9 cellular contexts compared by ENCODE assay signal in genomic region chr15:101489236-101489632, GRCh38. TPM values are rescaled to one million over a fixed set of nuclear protein-coding genes. Genes with fewer than 3 reads are reported as not detected.
A peak's percentile ranks its signal among the peaks of the same experiment; 100 is the strongest.
DNase-seq lines count a peak whose midpoint lies in the region; ATAC-seq and TF ChIP-seq lines count a peak whose summit lies in the region.
"Had no signal": no experiment of that assay in that cellular context is flagged by ENCODE, and none has a peak within 500 bp of the region (broad histone marks: within the 10 kb centered on the region; RNA-seq: fewer than 3 reads in every experiment).

No MANE protein-coding gene starts in this region.

- H3K9me3 Mint-ChIP-seq in glutamatergic neuron (ENCODE audit: unreplicated experiment) = peaks cover 8% of the 10 kb centered on the region
- no peaks in the 10 kb centered on the region for H3K9me3 Mint-ChIP-seq in stimulated activated effector memory CD8-positive, alpha-beta T cell treated with anti-CD3 and anti-CD28 coated beads, Interleukin-12 subunit alpha, Interleukin-12 subunit beta, amount 100 ng/mL, for 72 hours

- peak overlapping the region in 1 of 2 experiments; percentile 43; a peak in 2 of 4 replicates for H3K4me3 ChIP-seq in SK-N-SH (ENCODE audit: low read depth in 2 of 2, low read length in 1 of 2)
- peak overlapping the region; percentile 10 for H3K4me3 ChIP-seq in NT2/D1 (ENCODE audit: insufficient read length, low read depth)

- TF ChIP-seq RAD21 in SK-N-SH (IDR thresholded peaks at IDR 0.05; ENCODE audit: low read length) = no peak

- POLR2A ChIA-PET in SK-N-SH (lab: Yijun Ruan, JAX) = no interaction called here

- H3K9ac ChIP-seq in SK-N-SH (no peak overlapping the region), NT2/D1 (ENCODE audit: insufficient read length, low read depth) (no peak overlapping the region)
- H3K9ac ChIP-seq: parathyroid adenoma had no signal

- no peaks in the 10 kb centered on the region for H4K20me1 ChIP-seq in SK-N-SH (ENCODE audit: insufficient read depth)

- H3K9me2 ChIP-seq in SK-N-SH = no peaks in the 10 kb centered on the region

- CTCF ChIA-PET in SK-N-SH (lab: Yijun Ruan, JAX) = interaction anchor here (1.2 to 1.7 kb wide), 2 partner anchors 150 to 189 kb away, joined by 3 to 5 read pairs; no protein-coding TSS in a partner anchor

- no peak; the same call in 2 of the 3 replicates for ATAC-seq in SK-N-SH treated with all-trans-retinoic acid at 6 μM for 48 hours
- ATAC-seq in stimulated activated effector memory CD8-positive, alpha-beta T cell treated with anti-CD3 and anti-CD28 coated beads, Interleukin-12 subunit alpha, Interleukin-12 subunit beta, amount 100 ng/mL, for 72 hours = peak; percentile 49
- ATAC-seq in HG03196 (IDR thresholded peaks at IDR 0.05; ENCODE audit: unreplicated experiment) = no peak
- no peak for ATAC-seq in GM18517 (IDR thresholded peaks at IDR 0.05; ENCODE audit: unreplicated experiment)
- ATAC-seq in GM21786 (IDR thresholded peaks at IDR 0.05; ENCODE audit: unreplicated experiment) = no peak

- TF ChIP-seq CTCF in SK-N-SH (IDR thresholded peaks at IDR 0.05) (no peak), glutamatergic neuron (IDR thresholded peaks at IDR 0.05; ENCODE audit: partially characterized antibody, unreplicated experiment) (no peak)

- H3K27me3 Mint-ChIP-seq in glutamatergic neuron (ENCODE audit: unreplicated experiment) = peaks cover 9% of the 10 kb centered on the region

- WGBS in SK-N-SH (ENCODE audit: low lambda C conversion rate) = 0% methylated on average over 12 of the region's 70 CpGs

- H3K27me3 ChIP-seq in SK-N-SH (ENCODE audit: insufficient read depth) (no peaks in the 10 kb centered on the region), NT2/D1 (ENCODE audit: insufficient read depth, insufficient read length) (peaks cover 28% of the 10 kb centered on the region)

- H3K36me3 ChIP-seq in SK-N-SH (replicated peaks in 1 of 2; ENCODE audit: control insufficient read depth in 1 of 2, insufficient read depth in 2 of 2, low read length in 1 of 2) (no peaks in the 10 kb centered on the region), NT2/D1 (ENCODE audit: insufficient read depth, insufficient read length, low read length) (no peaks in the 10 kb centered on the region)

- no peaks in the 10 kb centered on the region; a peak in 1 of 4 replicates for H3K4me1 ChIP-seq in SK-N-SH (ENCODE audit: control insufficient read depth in 1 of 2, insufficient read depth in 2 of 2, low read depth in 1 of 2, low read length in 1 of 2)
- no peaks in the 10 kb centered on the region for H3K4me1 ChIP-seq in NT2/D1 (ENCODE audit: insufficient read depth, insufficient read length)
- H3K4me1 ChIP-seq: parathyroid adenoma had no signal

- H3K79me2 ChIP-seq in SK-N-SH (ENCODE audit: insufficient read depth) = no peaks in the 10 kb centered on the region
- H3K79me2 ChIP-seq: parathyroid adenoma had no signal

- no peak overlapping the region for H3K4me2 ChIP-seq in SK-N-SH

- H2AFZ ChIP-seq in SK-N-SH (ENCODE audit: low read depth) = no peak overlapping the region
- H2AFZ ChIP-seq: parathyroid adenoma had no signal

- no peaks in the 10 kb centered on the region for H3F3A ChIP-seq in SK-N-SH (replicated peaks; ENCODE audit: insufficient read depth)

- TF ChIP-seq EP300 in SK-N-SH (IDR thresholded peaks at IDR 0.05; ENCODE audit: borderline replicate concordance in 1 of 2, low read depth in 1 of 2, low read length in 1 of 2) = no peak

- H3K27ac ChIP-seq in SK-N-SH (ENCODE audit: low read depth in 2 of 2, low read length in 1 of 2) = no peak overlapping the region
- H3K27ac ChIP-seq: parathyroid adenoma had no signal

- H3K4me3 Mint-ChIP-seq in glutamatergic neuron (ENCODE audit: unreplicated experiment) = no peak overlapping the region
- no peak overlapping the region for H3K4me3 Mint-ChIP-seq in stimulated activated effector memory CD8-positive, alpha-beta T cell treated with anti-CD3 and anti-CD28 coated beads, Interleukin-12 subunit alpha, Interleukin-12 subunit beta, amount 100 ng/mL, for 72 hours

- H3K36me3 Mint-ChIP-seq in glutamatergic neuron (ENCODE audit: unreplicated experiment) = peaks cover 4% of the 10 kb centered on the region
- H3K36me3 Mint-ChIP-seq in stimulated activated effector memory CD8-positive, alpha-beta T cell treated with anti-CD3 and anti-CD28 coated beads, Interleukin-12 subunit alpha, Interleukin-12 subunit beta, amount 100 ng/mL, for 72 hours = no peaks in the 10 kb centered on the region

- H3K27ac Mint-ChIP-seq in glutamatergic neuron (ENCODE audit: unreplicated experiment) = no peak overlapping the region
- no peak overlapping the region for H3K27ac Mint-ChIP-seq in stimulated activated effector memory CD8-positive, alpha-beta T cell treated with anti-CD3 and anti-CD28 coated beads, Interleukin-12 subunit alpha, Interleukin-12 subunit beta, amount 100 ng/mL, for 72 hours

- peak; percentile 90 for DNase-seq in SK-N-SH
- peak; percentile 38 for DNase-seq in NT2/D1 (ENCODE audit: low read depth, low spot score)
- peak; percentile 71 for DNase-seq in glutamatergic neuron
- DNase-seq in stimulated activated effector memory CD8-positive, alpha-beta T cell treated with anti-CD3 and anti-CD28 coated beads, Interleukin-12 subunit alpha, Interleukin-12 subunit beta, amount 100 ng/mL, for 72 hours (ENCODE audit: low spot score in 2 of 2) = no peak

- H3K9me3 ChIP-seq in SK-N-SH (no peaks in the 10 kb centered on the region), NT2/D1 (ENCODE audit: insufficient read depth, low read length) (no peaks in the 10 kb centered on the region; the same call in 1 of the 2 replicates)

- H3K4me1 Mint-ChIP-seq in glutamatergic neuron (ENCODE audit: low read depth, unreplicated experiment) = peaks cover 17% of the 10 kb centered on the region
- H3K4me1 Mint-ChIP-seq in stimulated activated effector memory CD8-positive, alpha-beta T cell treated with anti-CD3 and anti-CD28 coated beads, Interleukin-12 subunit alpha, Interleukin-12 subunit beta, amount 100 ng/mL, for 72 hours = peaks cover 7% of the 10 kb centered on the region

TF ChIP-seq in SK-N-SH, 30 proteins besides CTCF, POLR2A, EP300 and RAD21 (continues in another document):
- TF ChIP-seq NRF1 (IDR thresholded peaks at IDR 0.05; ENCODE audit: low read depth, low read length) (no peak), NFIC (IDR thresholded peaks at IDR 0.05; ENCODE audit: borderline replicate concordance) (no peak), USF2 (IDR thresholded peaks at IDR 0.05; ENCODE audit: borderline replicate concordance, low read depth, low read length) (no peak), TCF12 (IDR thresholded peaks at IDR 0.05) (no peak)

TF ChIP-seq in SK-N-SH treated with all-trans-retinoic acid at 6 μM for 48 hours, 23 proteins besides CTCF, POLR2A, EP300 and RAD21 (continues in another document):
- TF ChIP-seq ZNF565 (CRISPR knock-in tag; conservative IDR thresholded peaks at IDR 0.05; ENCODE audit: low read depth) (no peak), ZFP30 (CRISPR knock-in tag; IDR thresholded peaks at IDR 0.05) (no peak), PATZ1 (CRISPR knock-in tag; IDR thresholded peaks at IDR 0.05; ENCODE audit: borderline replicate concordance) (no peak), OSR1 (CRISPR knock-in tag; IDR thresholded peaks at IDR 0.05) (no peak), RARB (CRISPR knock-in tag; IDR thresholded peaks at IDR 0.05) (no peak), PPARA (CRISPR knock-in tag; IDR thresholded peaks at IDR 0.05; ENCODE audit: borderline replicate concordance) (no peak), ESRRG (CRISPR knock-in tag; IDR thresholded peaks at IDR 0.05) (no peak), ZC3H10 (CRISPR knock-in tag; IDR thresholded peaks at IDR 0.05) (no peak), ZNF8 (CRISPR knock-in tag; IDR thresholded peaks at IDR 0.05) (no peak), ZFP3 (CRISPR knock-in tag; IDR thresholded peaks at IDR 0.05) (no peak), CSDC2 (CRISPR knock-in tag; IDR thresholded peaks at IDR 0.05) (no peak), CSRNP3 (CRISPR knock-in tag; IDR thresholded peaks at IDR 0.05) (no peak), TCF4 (CRISPR knock-in tag; IDR thresholded peaks at IDR 0.05; ENCODE audit: borderline replicate concordance) (no peak), ZNF70 (CRISPR knock-in tag; IDR thresholded peaks at IDR 0.05) (no peak), SNAI2 (CRISPR knock-in tag; IDR thresholded peaks at IDR 0.05) (no peak), BACH2 (CRISPR knock-in tag; IDR thresholded peaks at IDR 0.05; ENCODE audit: borderline replicate concordance) (no peak), ISL1 (CRISPR knock-in tag; IDR thresholded peaks at IDR 0.05) (no peak), GLIS3 (CRISPR knock-in tag; IDR thresholded peaks at IDR 0.05) (no peak), TOX (CRISPR knock-in tag; IDR thresholded peaks at IDR 0.05; ENCODE audit: borderline replicate concordance) (no peak)

RNA-seq across cellular contexts. Expression of gene PCSK6, which starts 0.3 kb away (rescaled TPM):
- polyA plus RNA-seq in SK-N-SH (2012; rRNA removed) = 0.03 and 0.10 TPM in 2 replicates
- polyA plus RNA-seq in SK-N-SH (2012; cell fraction: cytosol; rRNA removed) = 0.05 and 0.45 TPM in 2 replicates
- polyA plus RNA-seq in SK-N-SH (2012; cell fraction: nucleus; rRNA removed) = 0.23 and 0.32 TPM in 2 replicates
- 3.8 TPM for total RNA-seq in glutamatergic neuron (ENCODE audit: unreplicated experiment)

Comparison
In these comparisons a context has a peak if more than half of its experiments do, and no peak if none do; other contexts are left out.
1. DNase-seq: peak in SK-N-SH (single experiment), NT2/D1 (single experiment) and glutamatergic neuron (single experiment); none in stimulated activated effector memory CD8-positive, alpha-beta T cell treated with anti-CD3 and anti-CD28 coated beads, Interleukin-12 subunit alpha, Interleukin-12 subunit beta, amount 100 ng/mL, for 72 hours (0 of 2).